In genomic region chr1:85581138-85581801, GRCh38 we compare ENCODE assay signal across 1 cellular context.
TF ChIP-seq lines count a peak whose summit lies in the region.

No MANE protein-coding gene starts in this region.

TF ChIP-seq in HepG2, 621 proteins besides CTCF, POLR2A, EP300 and RAD21 (continued from another document and continues in another):
- TF ChIP-seq PATZ1 (CRISPR knock-in tag; IDR thresholded peaks at IDR 0.05): peak; percentile 50
- TF ChIP-seq KDM6A (CRISPR knock-in tag; IDR thresholded peaks at IDR 0.05; ENCODE audit: low read depth): no peak
- no peak for TF ChIP-seq SOX6 (IDR thresholded peaks at IDR 0.05)
- no peak for TF ChIP-seq SOX6 (CRISPR knock-in tag; IDR thresholded peaks at IDR 0.05)
- TF ChIP-seq HNF1B (CRISPR knock-in tag; IDR thresholded peaks at IDR 0.05): peak; percentile 40; the same call in 1 of the 2 replicates
- 0 out of 2 replicates have a peak, but pooled peaks have one; percentile 48 for TF ChIP-seq ZNF350 (CRISPR knock-in tag; IDR thresholded peaks at IDR 0.05; ENCODE audit: borderline replicate concordance, low read depth)
- no peak; the same call in 1 of the 2 replicates for TF ChIP-seq NR0B2 (CRISPR knock-in tag; IDR thresholded peaks at IDR 0.05)
- 0 out of 2 replicates have a peak, but pooled peaks have one; percentile 32 for TF ChIP-seq ZNF724P (CRISPR knock-in tag; IDR thresholded peaks at IDR 0.05; ENCODE audit: borderline replicate concordance)
- TF ChIP-seq MTA3 (CRISPR knock-in tag; IDR thresholded peaks at IDR 0.05): no peak
- TF ChIP-seq NFIB (CRISPR knock-in tag; IDR thresholded peaks at IDR 0.05; ENCODE audit: borderline replicate concordance): no peak
- TF ChIP-seq ZNF709 (CRISPR knock-in tag; IDR thresholded peaks at IDR 0.05): no peak
- no peak for TF ChIP-seq ZKSCAN1 (IDR thresholded peaks at IDR 0.05; ENCODE audit: low read length)
- no peak for TF ChIP-seq ZNF615 (CRISPR knock-in tag; IDR thresholded peaks at IDR 0.05; ENCODE audit: borderline replicate concordance)
- peak; percentile 62 for TF ChIP-seq ADNP (CRISPR knock-in tag; IDR thresholded peaks at IDR 0.05)
- TF ChIP-seq SIX1 (CRISPR knock-in tag; IDR thresholded peaks at IDR 0.05; ENCODE audit: borderline replicate concordance): no peak
- TF ChIP-seq, protein P1, sequence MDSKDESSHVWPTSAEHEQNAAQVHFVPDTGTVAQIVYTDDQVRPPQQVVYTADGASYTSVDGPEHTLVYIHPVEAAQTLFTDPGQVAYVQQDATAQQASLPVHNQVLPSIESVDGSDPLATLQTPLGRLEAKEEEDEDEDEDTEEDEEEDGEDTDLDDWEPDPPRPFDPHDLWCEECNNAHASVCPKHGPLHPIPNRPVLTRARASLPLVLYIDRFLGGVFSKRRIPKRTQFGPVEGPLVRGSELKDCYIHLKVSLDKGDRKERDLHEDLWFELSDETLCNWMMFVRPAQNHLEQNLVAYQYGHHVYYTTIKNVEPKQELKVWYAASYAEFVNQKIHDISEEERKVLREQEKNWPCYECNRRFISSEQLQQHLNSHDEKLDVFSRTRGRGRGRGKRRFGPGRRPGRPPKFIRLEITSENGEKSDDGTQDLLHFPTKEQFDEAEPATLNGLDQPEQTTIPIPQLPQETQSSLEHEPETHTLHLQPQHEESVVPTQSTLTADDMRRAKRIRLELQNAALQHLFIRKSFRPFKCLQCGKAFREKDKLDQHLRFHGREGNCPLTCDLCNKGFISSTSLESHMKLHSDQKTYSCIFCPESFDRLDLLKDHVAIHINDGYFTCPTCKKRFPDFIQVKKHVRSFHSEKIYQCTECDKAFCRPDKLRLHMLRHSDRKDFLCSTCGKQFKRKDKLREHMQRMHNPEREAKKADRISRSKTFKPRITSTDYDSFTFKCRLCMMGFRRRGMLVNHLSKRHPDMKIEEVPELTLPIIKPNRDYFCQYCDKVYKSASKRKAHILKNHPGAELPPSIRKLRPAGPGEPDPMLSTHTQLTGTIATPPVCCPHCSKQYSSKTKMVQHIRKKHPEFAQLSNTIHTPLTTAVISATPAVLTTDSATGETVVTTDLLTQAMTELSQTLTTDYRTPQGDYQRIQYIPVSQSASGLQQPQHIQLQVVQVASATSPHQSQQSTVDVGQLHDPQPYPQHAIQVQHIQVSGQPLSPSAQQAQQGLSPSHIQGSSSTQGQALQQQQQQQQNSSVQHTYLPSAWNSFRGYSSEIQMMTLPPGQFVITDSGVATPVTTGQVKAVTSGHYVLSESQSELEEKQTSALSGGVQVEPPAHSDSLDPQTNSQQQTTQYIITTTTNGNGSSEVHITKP (CRISPR knock-in tag; IDR thresholded peaks at IDR 0.05; ENCODE audit: low read depth): no peak
- TF ChIP-seq MZF1 (CRISPR knock-in tag; IDR thresholded peaks at IDR 0.05; ENCODE audit: borderline replicate concordance): no peak
- TF ChIP-seq KLF13 (CRISPR knock-in tag; IDR thresholded peaks at IDR 0.05): no peak
- TF ChIP-seq, protein P2, sequence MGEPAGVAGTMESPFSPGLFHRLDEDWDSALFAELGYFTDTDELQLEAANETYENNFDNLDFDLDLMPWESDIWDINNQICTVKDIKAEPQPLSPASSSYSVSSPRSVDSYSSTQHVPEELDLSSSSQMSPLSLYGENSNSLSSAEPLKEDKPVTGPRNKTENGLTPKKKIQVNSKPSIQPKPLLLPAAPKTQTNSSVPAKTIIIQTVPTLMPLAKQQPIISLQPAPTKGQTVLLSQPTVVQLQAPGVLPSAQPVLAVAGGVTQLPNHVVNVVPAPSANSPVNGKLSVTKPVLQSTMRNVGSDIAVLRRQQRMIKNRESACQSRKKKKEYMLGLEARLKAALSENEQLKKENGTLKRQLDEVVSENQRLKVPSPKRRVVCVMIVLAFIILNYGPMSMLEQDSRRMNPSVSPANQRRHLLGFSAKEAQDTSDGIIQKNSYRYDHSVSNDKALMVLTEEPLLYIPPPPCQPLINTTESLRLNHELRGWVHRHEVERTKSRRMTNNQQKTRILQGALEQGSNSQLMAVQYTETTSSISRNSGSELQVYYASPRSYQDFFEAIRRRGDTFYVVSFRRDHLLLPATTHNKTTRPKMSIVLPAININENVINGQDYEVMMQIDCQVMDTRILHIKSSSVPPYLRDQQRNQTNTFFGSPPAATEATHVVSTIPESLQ (CRISPR knock-in tag; conservative IDR thresholded peaks at IDR 0.05): no peak
- TF ChIP-seq TBX2 (CRISPR knock-in tag; IDR thresholded peaks at IDR 0.05; ENCODE audit: borderline replicate concordance): 0 out of 2 replicates have a peak, but pooled peaks have one; percentile 13
- TF ChIP-seq AKAP8 (CRISPR knock-in tag; IDR thresholded peaks at IDR 0.05): no peak
- TF ChIP-seq ZNF564 (CRISPR knock-in tag; IDR thresholded peaks at IDR 0.05): no peak
- TF ChIP-seq CBX5 (CRISPR knock-in tag; IDR thresholded peaks at IDR 0.05; ENCODE audit: borderline replicate concordance): 0 out of 2 replicates have a peak, but pooled peaks have one; percentile 66
- no peak for TF ChIP-seq ZNF431 (CRISPR knock-in tag; IDR thresholded peaks at IDR 0.05; ENCODE audit: borderline replicate concordance, low read depth)
- TF ChIP-seq ZNF354B (CRISPR knock-in tag; IDR thresholded peaks at IDR 0.05): 0 out of 2 replicates have a peak, but pooled peaks have one; percentile 59
- no peak for TF ChIP-seq CHCHD3 (CRISPR knock-in tag; IDR thresholded peaks at IDR 0.05)
- TF ChIP-seq, protein P3, sequence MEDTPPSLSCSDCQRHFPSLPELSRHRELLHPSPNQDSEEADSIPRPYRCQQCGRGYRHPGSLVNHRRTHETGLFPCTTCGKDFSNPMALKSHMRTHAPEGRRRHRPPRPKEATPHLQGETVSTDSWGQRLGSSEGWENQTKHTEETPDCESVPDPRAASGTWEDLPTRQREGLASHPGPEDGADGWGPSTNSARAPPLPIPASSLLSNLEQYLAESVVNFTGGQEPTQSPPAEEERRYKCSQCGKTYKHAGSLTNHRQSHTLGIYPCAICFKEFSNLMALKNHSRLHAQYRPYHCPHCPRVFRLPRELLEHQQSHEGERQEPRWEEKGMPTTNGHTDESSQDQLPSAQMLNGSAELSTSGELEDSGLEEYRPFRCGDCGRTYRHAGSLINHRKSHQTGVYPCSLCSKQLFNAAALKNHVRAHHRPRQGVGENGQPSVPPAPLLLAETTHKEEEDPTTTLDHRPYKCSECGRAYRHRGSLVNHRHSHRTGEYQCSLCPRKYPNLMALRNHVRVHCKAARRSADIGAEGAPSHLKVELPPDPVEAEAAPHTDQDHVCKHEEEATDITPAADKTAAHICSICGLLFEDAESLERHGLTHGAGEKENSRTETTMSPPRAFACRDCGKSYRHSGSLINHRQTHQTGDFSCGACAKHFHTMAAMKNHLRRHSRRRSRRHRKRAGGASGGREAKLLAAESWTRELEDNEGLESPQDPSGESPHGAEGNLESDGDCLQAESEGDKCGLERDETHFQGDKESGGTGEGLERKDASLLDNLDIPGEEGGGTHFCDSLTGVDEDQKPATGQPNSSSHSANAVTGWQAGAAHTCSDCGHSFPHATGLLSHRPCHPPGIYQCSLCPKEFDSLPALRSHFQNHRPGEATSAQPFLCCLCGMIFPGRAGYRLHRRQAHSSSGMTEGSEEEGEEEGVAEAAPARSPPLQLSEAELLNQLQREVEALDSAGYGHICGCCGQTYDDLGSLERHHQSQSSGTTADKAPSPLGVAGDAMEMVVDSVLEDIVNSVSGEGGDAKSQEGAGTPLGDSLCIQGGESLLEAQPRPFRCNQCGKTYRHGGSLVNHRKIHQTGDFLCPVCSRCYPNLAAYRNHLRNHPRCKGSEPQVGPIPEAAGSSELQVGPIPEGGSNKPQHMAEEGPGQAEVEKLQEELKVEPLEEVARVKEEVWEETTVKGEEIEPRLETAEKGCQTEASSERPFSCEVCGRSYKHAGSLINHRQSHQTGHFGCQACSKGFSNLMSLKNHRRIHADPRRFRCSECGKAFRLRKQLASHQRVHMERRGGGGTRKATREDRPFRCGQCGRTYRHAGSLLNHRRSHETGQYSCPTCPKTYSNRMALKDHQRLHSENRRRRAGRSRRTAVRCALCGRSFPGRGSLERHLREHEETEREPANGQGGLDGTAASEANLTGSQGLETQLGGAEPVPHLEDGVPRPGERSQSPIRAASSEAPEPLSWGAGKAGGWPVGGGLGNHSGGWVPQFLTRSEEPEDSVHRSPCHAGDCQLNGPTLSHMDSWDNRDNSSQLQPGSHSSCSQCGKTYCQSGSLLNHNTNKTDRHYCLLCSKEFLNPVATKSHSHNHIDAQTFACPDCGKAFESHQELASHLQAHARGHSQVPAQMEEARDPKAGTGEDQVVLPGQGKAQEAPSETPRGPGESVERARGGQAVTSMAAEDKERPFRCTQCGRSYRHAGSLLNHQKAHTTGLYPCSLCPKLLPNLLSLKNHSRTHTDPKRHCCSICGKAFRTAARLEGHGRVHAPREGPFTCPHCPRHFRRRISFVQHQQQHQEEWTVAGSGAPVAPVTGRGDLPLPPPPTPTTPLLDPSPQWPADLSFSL (CRISPR knock-in tag; IDR thresholded peaks at IDR 0.05): 0 out of 2 replicates have a peak, but pooled peaks have one; percentile 17
- TF ChIP-seq, protein P4, sequence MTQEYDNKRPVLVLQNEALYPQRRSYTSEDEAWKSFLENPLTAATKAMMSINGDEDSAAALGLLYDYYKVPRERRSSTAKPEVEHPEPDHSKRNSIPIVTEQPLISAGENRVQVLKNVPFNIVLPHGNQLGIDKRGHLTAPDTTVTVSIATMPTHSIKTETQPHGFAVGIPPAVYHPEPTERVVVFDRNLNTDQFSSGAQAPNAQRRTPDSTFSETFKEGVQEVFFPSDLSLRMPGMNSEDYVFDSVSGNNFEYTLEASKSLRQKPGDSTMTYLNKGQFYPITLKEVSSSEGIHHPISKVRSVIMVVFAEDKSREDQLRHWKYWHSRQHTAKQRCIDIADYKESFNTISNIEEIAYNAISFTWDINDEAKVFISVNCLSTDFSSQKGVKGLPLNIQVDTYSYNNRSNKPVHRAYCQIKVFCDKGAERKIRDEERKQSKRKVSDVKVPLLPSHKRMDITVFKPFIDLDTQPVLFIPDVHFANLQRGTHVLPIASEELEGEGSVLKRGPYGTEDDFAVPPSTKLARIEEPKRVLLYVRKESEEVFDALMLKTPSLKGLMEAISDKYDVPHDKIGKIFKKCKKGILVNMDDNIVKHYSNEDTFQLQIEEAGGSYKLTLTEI (CRISPR knock-in tag; conservative IDR thresholded peaks at IDR 0.05): no peak
- no peak for TF ChIP-seq ZNF225 (CRISPR knock-in tag; IDR thresholded peaks at IDR 0.05)
- TF ChIP-seq RFX3 (CRISPR knock-in tag; IDR thresholded peaks at IDR 0.05): no peak
- TF ChIP-seq GABPA (IDR thresholded peaks at IDR 0.05; ENCODE audit: low read depth, low read length): no peak
- no peak for TF ChIP-seq GABPA (CRISPR knock-in tag; IDR thresholded peaks at IDR 0.05; ENCODE audit: low read depth)
- TF ChIP-seq NFE2L2 (IDR thresholded peaks at IDR 0.05; ENCODE audit: low read length): no peak
- TF ChIP-seq, protein P5, sequence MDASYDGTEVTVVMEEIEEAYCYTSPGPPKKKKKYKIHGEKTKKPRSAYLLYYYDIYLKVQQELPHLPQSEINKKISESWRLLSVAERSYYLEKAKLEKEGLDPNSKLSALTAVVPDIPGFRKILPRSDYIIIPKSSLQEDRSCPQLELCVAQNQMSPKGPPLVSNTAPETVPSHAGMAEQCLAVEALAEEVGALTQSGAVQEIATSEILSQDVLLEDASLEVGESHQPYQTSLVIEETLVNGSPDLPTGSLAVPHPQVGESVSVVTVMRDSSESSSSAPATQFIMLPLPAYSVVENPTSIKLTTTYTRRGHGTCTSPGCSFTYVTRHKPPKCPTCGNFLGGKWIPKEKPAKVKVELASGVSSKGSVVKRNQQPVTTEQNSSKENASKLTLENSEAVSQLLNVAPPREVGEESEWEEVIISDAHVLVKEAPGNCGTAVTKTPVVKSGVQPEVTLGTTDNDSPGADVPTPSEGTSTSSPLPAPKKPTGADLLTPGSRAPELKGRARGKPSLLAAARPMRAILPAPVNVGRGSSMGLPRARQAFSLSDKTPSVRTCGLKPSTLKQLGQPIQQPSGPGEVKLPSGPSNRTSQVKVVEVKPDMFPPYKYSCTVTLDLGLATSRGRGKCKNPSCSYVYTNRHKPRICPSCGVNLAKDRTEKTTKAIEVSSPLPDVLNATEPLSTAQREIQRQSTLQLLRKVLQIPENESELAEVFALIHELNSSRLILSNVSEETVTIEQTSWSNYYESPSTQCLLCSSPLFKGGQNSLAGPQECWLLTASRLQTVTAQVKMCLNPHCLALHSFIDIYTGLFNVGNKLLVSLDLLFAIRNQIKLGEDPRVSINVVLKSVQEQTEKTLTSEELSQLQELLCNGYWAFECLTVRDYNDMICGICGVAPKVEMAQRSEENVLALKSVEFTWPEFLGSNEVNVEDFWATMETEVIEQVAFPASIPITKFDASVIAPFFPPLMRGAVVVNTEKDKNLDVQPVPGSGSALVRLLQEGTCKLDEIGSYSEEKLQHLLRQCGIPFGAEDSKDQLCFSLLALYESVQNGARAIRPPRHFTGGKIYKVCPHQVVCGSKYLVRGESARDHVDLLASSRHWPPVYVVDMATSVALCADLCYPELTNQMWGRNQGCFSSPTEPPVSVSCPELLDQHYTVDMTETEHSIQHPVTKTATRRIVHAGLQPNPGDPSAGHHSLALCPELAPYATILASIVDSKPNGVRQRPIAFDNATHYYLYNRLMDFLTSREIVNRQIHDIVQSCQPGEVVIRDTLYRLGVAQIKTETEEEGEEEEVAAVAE (CRISPR knock-in tag; IDR thresholded peaks at IDR 0.05; ENCODE audit: borderline replicate concordance): no peak
- peak; percentile 51; the same call in 1 of the 2 replicates for TF ChIP-seq BCL6 (CRISPR knock-in tag; IDR thresholded peaks at IDR 0.05)
- TF ChIP-seq RNF2 (conservative IDR thresholded peaks at IDR 0.05; ENCODE audit: low read depth): 0 out of 2 replicates have a peak, but pooled peaks have one; percentile 25
